15 cellular contexts compared by ENCODE assay signal in the genomic region with DNA sequence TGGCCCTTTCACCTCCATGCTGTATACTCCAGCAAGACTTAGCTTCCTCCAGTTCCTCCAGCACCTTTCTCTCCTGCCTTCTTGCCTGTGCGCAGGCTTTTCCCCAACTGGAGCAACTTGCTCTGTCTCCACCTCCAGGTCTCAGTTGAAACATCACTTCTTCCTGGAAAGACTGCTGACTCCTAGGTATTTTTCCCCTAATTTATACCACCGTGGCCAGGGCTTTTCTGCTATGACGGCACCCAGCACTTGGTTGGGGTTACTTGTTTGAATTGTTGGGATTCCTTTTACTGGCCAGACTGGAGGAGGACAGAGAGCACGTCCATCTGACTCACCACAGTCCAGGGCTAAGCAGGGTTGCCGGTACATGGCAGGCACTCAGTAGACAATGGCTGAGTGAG.
A peak's percentile ranks its signal among the peaks of the same experiment; 100 is the strongest.
DNase-seq lines count a peak whose midpoint lies in the region; ATAC-seq, FAIRE-seq and TF ChIP-seq lines count a peak whose summit lies in the region.
"Had no signal": no experiment of that assay in that cellular context is flagged by ENCODE, and none has a peak within 500 bp of the region (broad histone marks: within the 10 kb centered on the region; RNA-seq: fewer than 3 reads in every experiment).

No MANE protein-coding gene starts in this region.

- no peak for TF ChIP-seq EP300 in suprapubic skin (IDR thresholded peaks at IDR 0.05)

- H3K27me3 Mint-ChIP-seq in activated T-cell treated with anti-CD3 and anti-CD28 coated beads, Interleukin-2, amount 50 U/mL, for 24 hours = peaks cover 85% of the 10 kb centered on the region
- peaks cover 83% of the 10 kb centered on the region for H3K27me3 Mint-ChIP-seq in activated T-cell treated with anti-CD3 and anti-CD28 coated beads, Interleukin-2, amount 50 U/mL, for 72 hours (ENCODE audit: low read depth)
- no peaks in the 10 kb centered on the region; the same call in 1 of the 2 replicates for H3K27me3 Mint-ChIP-seq in WTC11 (ENCODE audit: low read depth)

- peaks cover 13% of the 10 kb centered on the region for H3K27me3 ChIP-seq in suprapubic skin

- intact Hi-C loops in kidney (cut with DNase I) = no loop called here

- peaks cover 23% of the 10 kb centered on the region for H3K4me1 Mint-ChIP-seq in activated T-cell treated with anti-CD3 and anti-CD28 coated beads, Interleukin-2, amount 50 U/mL, for 24 hours (ENCODE audit: low read depth)
- peaks cover 23% of the 10 kb centered on the region for H3K4me1 Mint-ChIP-seq in activated T-cell treated with anti-CD3 and anti-CD28 coated beads, Interleukin-2, amount 50 U/mL, for 72 hours (ENCODE audit: low read depth)
- H3K4me1 Mint-ChIP-seq in WTC11 = peaks cover 14% of the 10 kb centered on the region

- 43% methylated on average over 5 of the region's 5 CpGs for WGBS in suprapubic skin

- H3K9ac ChIP-seq in kidney (ENCODE audit: low read length in 2 of 2) = no peak overlapping the region

- FAIRE-seq in kidney (lab: Jason Lieb, UNC) = no peak
- FAIRE-seq: endometrium had no signal

- H3K9me3 Mint-ChIP-seq in activated T-cell treated with anti-CD3 and anti-CD28 coated beads, Interleukin-2, amount 50 U/mL, for 24 hours = peaks cover 10% of the 10 kb centered on the region
- H3K9me3 Mint-ChIP-seq in activated T-cell treated with anti-CD3 and anti-CD28 coated beads, Interleukin-2, amount 50 U/mL, for 72 hours = peaks cover 2 to 4% of the 10 kb centered on the region in 2 donors
- peaks cover 9% of the 10 kb centered on the region for H3K9me3 Mint-ChIP-seq in WTC11

- no peak for TF ChIP-seq CTCF in WTC11 (IDR thresholded peaks at IDR 0.05)
- TF ChIP-seq CTCF in kidney (IDR thresholded peaks at IDR 0.05; ENCODE audit: borderline replicate concordance, extremely low read depth, insufficient read depth) = peak; percentile 5
- TF ChIP-seq CTCF in suprapubic skin (IDR thresholded peaks at IDR 0.05) = no peak
- TF ChIP-seq CTCF in GM13976 (IDR thresholded peaks at IDR 0.05; ENCODE audit: borderline replicate concordance, control extremely low read depth, extremely low read depth, insufficient read depth, missing control alignments) = no peak

- no peak overlapping the region for H3K27ac Mint-ChIP-seq in activated T-cell treated with anti-CD3 and anti-CD28 coated beads, Interleukin-2, amount 50 U/mL, for 24 hours
- no peak overlapping the region for H3K27ac Mint-ChIP-seq in activated T-cell treated with anti-CD3 and anti-CD28 coated beads, Interleukin-2, amount 50 U/mL, for 72 hours
- no peak overlapping the region for H3K27ac Mint-ChIP-seq in WTC11
- H3K27ac Mint-ChIP-seq: activated CD4-positive, alpha-beta T cell treated with anti-CD3 and anti-CD28 coated beads, Interleukin-2, amount 10 ng/mL, durations not matched to agents 7 days and 5 days; activated naive CD4-positive, alpha-beta T cell treated with anti-CD3 and anti-CD28 coated beads, Interleukin-2, amount 50 U/mL, for 72 hours had no signal

- H3K9me3 ChIP-seq in kidney (ENCODE audit: control insufficient read depth in 1 of 2, low read length in 2 of 2) = no peaks in the 10 kb centered on the region
- H3K9me3 ChIP-seq in suprapubic skin = no peaks in the 10 kb centered on the region

- in situ Hi-C loops in GM13976 (cut with MboI; ENCODE audit: low sequenced_read_pairs, unreplicated experiment) = no loop called here

- peak; percentile 24 for DNase-seq in activated T-cell treated with anti-CD3 and anti-CD28 coated beads, Interleukin-2, amount 50 U/mL, for 24 hours
- DNase-seq in activated T-cell treated with anti-CD3 and anti-CD28 coated beads, Interleukin-2, amount 50 U/mL, for 72 hours = no peak
- DNase-seq in WTC11 (ENCODE audit: low spot score) (no peak), kidney (no peak), suprapubic skin (ENCODE audit: low spot score in 2 of 2) (no peak), GM13976 (ENCODE audit: low spot score) (no peak), NCI-H2029 treated with DMSO at 0.1 percent for 48 hours (lab: John Stamatoyannopoulos, UW) (no peak)
- no peak for DNase-seq in NK-92 treated with Interleukin-12 subunit alpha and Interleukin-12 subunit beta, amount 100 ng/mL, for 24 hours (lab: John Stamatoyannopoulos, UW)
- DNase-seq: activated CD4-positive, alpha-beta T cell treated with anti-CD3 and anti-CD28 coated beads, Interleukin-2, amount 10 ng/mL, durations not matched to agents 7 days and 5 days; NCI-H2081 treated with DMSO at 0.1 percent for 48 hours; stimulated activated CD4-positive, alpha-beta T cell treated with anti-CD3 and anti-CD28 coated beads, Interleukin-1b, Interleukin-23, amount 100 ng/mL, for 48 hours; stomach had no signal

- no peaks in the 10 kb centered on the region for H3K36me3 Mint-ChIP-seq in activated T-cell treated with anti-CD3 and anti-CD28 coated beads, Interleukin-2, amount 50 U/mL, for 24 hours (ENCODE audit: low read depth)
- H3K36me3 Mint-ChIP-seq in activated T-cell treated with anti-CD3 and anti-CD28 coated beads, Interleukin-2, amount 50 U/mL, for 72 hours (ENCODE audit: insufficient read depth in 2 of 2) = peaks cover 0 to 6% of the 10 kb centered on the region in 2 donors
- peaks cover 6% of the 10 kb centered on the region; the same call in 1 of the 2 replicates for H3K36me3 Mint-ChIP-seq in WTC11

- CTCF ChIA-PET in WTC11 (lab: Charles Lee) = interaction anchor here (0.6 to 1.5 kb wide), 4 partner anchors 9 to 60 kb away, joined by 3 to 5 read pairs (median 3); no protein-coding TSS in a partner anchor

- POLR2A ChIA-PET in WTC11 (lab: Charles Lee) = no interaction called here

- H3K27ac ChIP-seq in kidney (ENCODE audit: low read depth in 2 of 2, low read length in 2 of 2) = no peak overlapping the region
- no peak overlapping the region for H3K27ac ChIP-seq in suprapubic skin

- H3K4me3 ChIP-seq in kidney (ENCODE audit: low read length in 2 of 2) (no peak overlapping the region), suprapubic skin (no peak overlapping the region)
- H3K4me3 ChIP-seq: stomach had no signal

- no peaks in the 10 kb centered on the region for H3K36me3 ChIP-seq in kidney (ENCODE audit: control insufficient read depth in 1 of 2, insufficient read depth in 2 of 2, low read length in 2 of 2)
- H3K36me3 ChIP-seq in suprapubic skin = no peaks in the 10 kb centered on the region
- H3K36me3 ChIP-seq: stomach had no signal

- ATAC-seq in activated T-cell treated with anti-CD3 and anti-CD28 coated beads, Interleukin-2, amount 50 U/mL, for 72 hours (replicated peaks in 1 of 2) = no peak
- peak; percentile 30; the same call in 1 of the 2 replicates for ATAC-seq in WTC11
- ATAC-seq: activated naive CD4-positive, alpha-beta T cell treated with anti-CD3 and anti-CD28 coated beads, Interleukin-2, amount 50 U/mL, for 72 hours had no signal

- no peak overlapping the region for H3K4me3 Mint-ChIP-seq in activated T-cell treated with anti-CD3 and anti-CD28 coated beads, Interleukin-2, amount 50 U/mL, for 24 hours
- no peak overlapping the region for H3K4me3 Mint-ChIP-seq in activated T-cell treated with anti-CD3 and anti-CD28 coated beads, Interleukin-2, amount 50 U/mL, for 72 hours
- no peak overlapping the region for H3K4me3 Mint-ChIP-seq in WTC11
- H3K4me3 Mint-ChIP-seq: activated CD4-positive, alpha-beta T cell treated with anti-CD3 and anti-CD28 coated beads, Interleukin-2, amount 10 ng/mL, durations not matched to agents 7 days and 5 days; neural crest cell had no signal

- TF ChIP-seq POLR2A in suprapubic skin (IDR thresholded peaks at IDR 0.05) = no peak

- peaks cover 0 to 11% of the 10 kb centered on the region in 2 donors for H3K4me1 ChIP-seq in kidney (ENCODE audit: control insufficient read depth in 1 of 2, insufficient read depth in 1 of 2, low read depth in 1 of 2, low read length in 2 of 2)
- no peaks in the 10 kb centered on the region for H3K4me1 ChIP-seq in suprapubic skin

TF ChIP-seq in WTC11, 78 proteins besides CTCF, POLR2A, EP300 and RAD21:
- TF ChIP-seq, protein P1, sequence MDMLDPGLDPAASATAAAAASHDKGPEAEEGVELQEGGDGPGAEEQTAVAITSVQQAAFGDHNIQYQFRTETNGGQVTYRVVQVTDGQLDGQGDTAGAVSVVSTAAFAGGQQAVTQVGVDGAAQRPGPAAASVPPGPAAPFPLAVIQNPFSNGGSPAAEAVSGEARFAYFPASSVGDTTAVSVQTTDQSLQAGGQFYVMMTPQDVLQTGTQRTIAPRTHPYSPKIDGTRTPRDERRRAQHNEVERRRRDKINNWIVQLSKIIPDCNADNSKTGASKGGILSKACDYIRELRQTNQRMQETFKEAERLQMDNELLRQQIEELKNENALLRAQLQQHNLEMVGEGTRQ (CRISPR knock-in tag; IDR thresholded peaks at IDR 0.05) = no peak
- no peak for TF ChIP-seq JUN (CRISPR knock-in tag; IDR thresholded peaks at IDR 0.05)
TF ChIP-seq in WTC11: peak in this region for 0.
